Comparison of ENCODE assay signal across 11 cellular contexts in genomic region chr20:10093087-10093591, GRCh38. TPM values are rescaled to one million over a fixed set of nuclear protein-coding genes. Genes with fewer than 3 reads are reported as not detected.
DNase-seq lines count a peak whose midpoint lies in the region; ATAC-seq and TF ChIP-seq lines count a peak whose summit lies in the region.
"Had no signal": no experiment of that assay in that cellular context is flagged by ENCODE, and none has a peak within 500 bp of the region (broad histone marks: within the 10 kb centered on the region; RNA-seq: fewer than 3 reads in every experiment).

No MANE protein-coding gene starts in this region.

- H3K9me3 Mint-ChIP-seq in activated CD4-positive, alpha-beta T cell treated with anti-CD3 and anti-CD28 coated beads, Interleukin-2, amount 10 ng/mL, durations not matched to agents 24 days and 14 days: no peaks in the 10 kb centered on the region
- no peaks in the 10 kb centered on the region for H3K9me3 Mint-ChIP-seq in activated T-cell treated with anti-CD3 and anti-CD28 coated beads, Interleukin-2, amount 50 U/mL, for 24 hours

- H3K4me2 ChIP-seq in SK-N-SH (peak overlapping the region; percentile 32; the same call in 1 of the 2 replicates), fibroblast of lung (ENCODE audit: extremely low read depth, insufficient read depth, low read length) (peak overlapping the region; percentile 54)

- H3K4me3 ChIP-seq in SK-N-SH (ENCODE audit: low read depth in 2 of 2, low read length in 1 of 2) (no peak overlapping the region), fibroblast of lung (replicated peaks in 1 of 4; ENCODE audit: control extremely low read depth in 1 of 4, insufficient read depth in 1 of 4, low read depth in 3 of 4, low read length in 4 of 4) (no peak overlapping the region)

- H3K4me1 Mint-ChIP-seq in activated CD4-positive, alpha-beta T cell treated with anti-CD3 and anti-CD28 coated beads, Interleukin-2, amount 10 ng/mL, durations not matched to agents 24 days and 14 days: no peaks in the 10 kb centered on the region
- H3K4me1 Mint-ChIP-seq in activated T-cell treated with anti-CD3 and anti-CD28 coated beads, Interleukin-2, amount 50 U/mL, for 24 hours (ENCODE audit: low read depth): no peaks in the 10 kb centered on the region
- H3K4me1 Mint-ChIP-seq: IgD-negative memory B cell had no signal

- no peaks in the 10 kb centered on the region for H3K9me2 ChIP-seq in SK-N-SH

- no peaks in the 10 kb centered on the region for H3K9me3 ChIP-seq in SK-N-SH
- H3K9me3 ChIP-seq in fibroblast of lung (ENCODE audit: control insufficient read depth, insufficient read depth, low read depth, low read length): no peaks in the 10 kb centered on the region

- peak overlapping the region in 1 of 2 experiments; percentile 7; a peak in 1 of 4 replicates for H3K27ac ChIP-seq in SK-N-SH (ENCODE audit: low read depth in 2 of 2, low read length in 1 of 2)
- H3K27ac ChIP-seq in fibroblast of lung (ENCODE audit: insufficient read depth, low read length): no peak overlapping the region

- POLR2A ChIA-PET in SK-N-SH (lab: Yijun Ruan, JAX): no interaction called here

- TF ChIP-seq CTCF in SK-N-SH (IDR thresholded peaks at IDR 0.05) (no peak), fibroblast of lung (conservative IDR thresholded peaks at IDR 0.05 in 1 of 2, IDR thresholded peaks at IDR 0.05 in 1 of 2; ENCODE audit: low read depth in 1 of 2, low read length in 2 of 2) (no peak)

- no peaks in the 10 kb centered on the region for H3F3A ChIP-seq in SK-N-SH (replicated peaks; ENCODE audit: insufficient read depth)

- H3K4me3 Mint-ChIP-seq in activated CD4-positive, alpha-beta T cell treated with anti-CD3 and anti-CD28 coated beads, Interleukin-2, amount 10 ng/mL, durations not matched to agents 24 days and 14 days: no peak overlapping the region
- no peak overlapping the region for H3K4me3 Mint-ChIP-seq in activated T-cell treated with anti-CD3 and anti-CD28 coated beads, Interleukin-2, amount 50 U/mL, for 24 hours
- H3K4me3 Mint-ChIP-seq: IgD-negative memory B cell had no signal

- H3K79me2 ChIP-seq in SK-N-SH (ENCODE audit: insufficient read depth) (no peaks in the 10 kb centered on the region), fibroblast of lung (ENCODE audit: control insufficient read depth, insufficient read depth, low read length) (no peaks in the 10 kb centered on the region)

- no peak overlapping the region for H3K27ac Mint-ChIP-seq in activated CD4-positive, alpha-beta T cell treated with anti-CD3 and anti-CD28 coated beads, Interleukin-2, amount 10 ng/mL, durations not matched to agents 24 days and 14 days
- no peak overlapping the region for H3K27ac Mint-ChIP-seq in activated T-cell treated with anti-CD3 and anti-CD28 coated beads, Interleukin-2, amount 50 U/mL, for 24 hours

- H3K27me3 ChIP-seq in SK-N-SH (ENCODE audit: insufficient read depth): no peaks in the 10 kb centered on the region
- H3K27me3 ChIP-seq in fibroblast of lung (ENCODE audit: control insufficient read depth, insufficient read depth, low read length): no peaks in the 10 kb centered on the region

- H3K9ac ChIP-seq in SK-N-SH (no peak overlapping the region), fibroblast of lung (ENCODE audit: insufficient read depth, low read length) (no peak overlapping the region)

- peak; percentile 41 for DNase-seq in activated CD4-positive, alpha-beta T cell treated with anti-CD3 and anti-CD28 coated beads, Interleukin-2, amount 10 ng/mL, durations not matched to agents 24 days and 14 days
- no peak for DNase-seq in activated CD4-positive, alpha-beta T cell treated with anti-CD3 and anti-CD28 coated beads, Interleukin-2, amount 50 U/mL, for 4 hours
- DNase-seq in SK-N-SH (no peak), fibroblast of lung (ENCODE audit: low read depth in 2 of 2) (peak; percentile 68 to 84), stromal cell of bone marrow (ENCODE audit: low read depth) (peak; percentile 33), HK-2 (ENCODE audit: unreplicated experiment) (no peak)
- no peak for DNase-seq in activated T-cell treated with anti-CD3 and anti-CD28 coated beads, Interleukin-2, amount 50 U/mL, for 24 hours
- DNase-seq: aorta; stimulated activated CD8-positive, alpha-beta memory T cell treated with anti-CD3 and anti-CD28 coated beads, Interleukin-4, amount 100 ng/mL, for 48 hours had no signal

- no peak for TF ChIP-seq RAD21 in SK-N-SH (IDR thresholded peaks at IDR 0.05; ENCODE audit: low read length)

- TF ChIP-seq EP300 in SK-N-SH (IDR thresholded peaks at IDR 0.05; ENCODE audit: borderline replicate concordance in 1 of 2, low read depth in 1 of 2, low read length in 1 of 2): 0 out of 4 replicates have a peak, but pooled peaks of 1 of the 2 experiments have one; percentile 46

- intact Hi-C loops in activated CD4-positive, alpha-beta T cell treated with anti-CD3 and anti-CD28 coated beads, Interleukin-2, amount 10 ng/mL, durations not matched to agents 24 days and 14 days (cut with micrococcal nuclease): no loop called here

- no peaks in the 10 kb centered on the region for H3K36me3 ChIP-seq in SK-N-SH (replicated peaks in 1 of 2; ENCODE audit: control insufficient read depth in 1 of 2, insufficient read depth in 2 of 2, low read length in 1 of 2)
- no peaks in the 10 kb centered on the region for H3K36me3 ChIP-seq in fibroblast of lung (ENCODE audit: control insufficient read depth, insufficient read depth, low read length)

- 46% methylated on average over 2 of the region's 2 CpGs for WGBS in SK-N-SH (ENCODE audit: low lambda C conversion rate)

- no peaks in the 10 kb centered on the region for H3K36me3 Mint-ChIP-seq in activated CD4-positive, alpha-beta T cell treated with anti-CD3 and anti-CD28 coated beads, Interleukin-2, amount 10 ng/mL, durations not matched to agents 24 days and 14 days (ENCODE audit: low read depth)
- no peaks in the 10 kb centered on the region for H3K36me3 Mint-ChIP-seq in activated T-cell treated with anti-CD3 and anti-CD28 coated beads, Interleukin-2, amount 50 U/mL, for 24 hours (ENCODE audit: low read depth)
- H3K36me3 Mint-ChIP-seq: IgD-negative memory B cell had no signal

- no peaks in the 10 kb centered on the region for H3K27me3 Mint-ChIP-seq in activated CD4-positive, alpha-beta T cell treated with anti-CD3 and anti-CD28 coated beads, Interleukin-2, amount 10 ng/mL, durations not matched to agents 24 days and 14 days
- peaks cover 21% of the 10 kb centered on the region for H3K27me3 Mint-ChIP-seq in activated T-cell treated with anti-CD3 and anti-CD28 coated beads, Interleukin-2, amount 50 U/mL, for 24 hours

- peaks cover 4 to 11% of the 10 kb centered on the region in 2 experiments; a peak in 1 of 4 replicates for H3K4me1 ChIP-seq in SK-N-SH (ENCODE audit: control insufficient read depth in 1 of 2, insufficient read depth in 2 of 2, low read depth in 1 of 2, low read length in 1 of 2)
- H3K4me1 ChIP-seq in fibroblast of lung (ENCODE audit: control insufficient read depth, extremely low read depth, insufficient read depth, low read length): peaks cover 7% of the 10 kb centered on the region

- no peak overlapping the region for H2AFZ ChIP-seq in SK-N-SH (ENCODE audit: low read depth)
- no peak overlapping the region for H2AFZ ChIP-seq in fibroblast of lung (ENCODE audit: low read length)

- no peak for ATAC-seq in HG03432 (IDR thresholded peaks at IDR 0.05; ENCODE audit: unreplicated experiment)

- no peaks in the 10 kb centered on the region for H4K20me1 ChIP-seq in SK-N-SH (ENCODE audit: insufficient read depth)
- H4K20me1 ChIP-seq in fibroblast of lung (ENCODE audit: control insufficient read depth, extremely low read depth, insufficient read depth, low read length): no peaks in the 10 kb centered on the region

- CTCF ChIA-PET in SK-N-SH (lab: Yijun Ruan, JAX): interaction anchor here (0.8 to 6.5 kb wide), 8 partner anchors 12 to 484 kb away, joined by 3 to 182 read pairs (median 4); no protein-coding TSS in a partner anchor

TF ChIP-seq in SK-N-SH, 30 proteins besides CTCF, POLR2A, EP300 and RAD21 (continues in another document):
- TF ChIP-seq RXRA (IDR thresholded peaks at IDR 0.05; ENCODE audit: borderline replicate concordance, low read depth) (peak; percentile 11; the same call in 1 of the 2 replicates), TCF12 (IDR thresholded peaks at IDR 0.05) (peak; percentile 65), YY1 (IDR thresholded peaks at IDR 0.05; ENCODE audit: low read depth) (no peak; the same call in 1 of the 2 replicates), GABPA (IDR thresholded peaks at IDR 0.05; ENCODE audit: low read depth) (no peak), POLR2AphosphoS5 (IDR thresholded peaks at IDR 0.05; ENCODE audit: low read depth, low read length) (no peak), CHD2 (IDR thresholded peaks at IDR 0.05; ENCODE audit: low read length, partially characterized antibody) (no peak), FOSL2 (IDR thresholded peaks at IDR 0.05; ENCODE audit: borderline replicate concordance, low read depth) (peak; percentile 39), USF2 (IDR thresholded peaks at IDR 0.05; ENCODE audit: borderline replicate concordance, low read depth, low read length) (no peak), NFIC (IDR thresholded peaks at IDR 0.05; ENCODE audit: borderline replicate concordance) (peak; percentile 37; the same call in 1 of the 2 replicates)

RNA-seq across cellular contexts. Expression of gene ANKEF1, which starts 58.4 kb away (rescaled TPM):
- 0.24 and 0.58 TPM in 2 replicates for total RNA-seq in activated CD4-positive, alpha-beta T cell treated with anti-CD3 and anti-CD28 coated beads, Interleukin-2, amount 10 ng/mL, durations not matched to agents 24 days and 14 days
- polyA plus RNA-seq in SK-N-SH (2012; rRNA removed): 2.3 and 2.9 TPM in 2 replicates
- polyA plus RNA-seq in SK-N-SH (2012; cell fraction: cytosol; rRNA removed): 3.7 and 3.8 TPM in 2 replicates
- 1.4 and 2.0 TPM in 2 replicates for polyA plus RNA-seq in SK-N-SH (2012; cell fraction: nucleus; rRNA removed)
- total RNA-seq in fibroblast of lung: 2.3 and 3.5 TPM in 2 replicates
- polyA plus RNA-seq in fibroblast of lung: 1.6 and 2.0 TPM in 2 replicates
- 1.3 and 1.5 TPM in 2 replicates for polyA plus RNA-seq in fibroblast of lung (2012)
- 0.07 TPM in 1 of 2 replicates, not detected in the other for polyA minus RNA-seq in fibroblast of lung (ENCODE audit: low replicate concordance)

Comparison
In these comparisons a context has a peak if more than half of its experiments do, and no peak if none do; other contexts are left out.
1. DNase-seq: peak in activated CD4-positive, alpha-beta T cell treated with anti-CD3 and anti-CD28 coated beads, Interleukin-2, amount 10 ng/mL, durations not matched to agents 24 days and 14 days (single experiment), fibroblast of lung (2 of 2) and stromal cell of bone marrow (single experiment); none in activated CD4-positive, alpha-beta T cell treated with anti-CD3 and anti-CD28 coated beads, Interleukin-2, amount 50 U/mL, for 4 hours (0 of 2), SK-N-SH (single experiment), HK-2 (single experiment) and activated T-cell treated with anti-CD3 and anti-CD28 coated beads, Interleukin-2, amount 50 U/mL, for 24 hours (single experiment).